ENCODE assay signal across 23 cellular contexts in the genomic region with DNA sequence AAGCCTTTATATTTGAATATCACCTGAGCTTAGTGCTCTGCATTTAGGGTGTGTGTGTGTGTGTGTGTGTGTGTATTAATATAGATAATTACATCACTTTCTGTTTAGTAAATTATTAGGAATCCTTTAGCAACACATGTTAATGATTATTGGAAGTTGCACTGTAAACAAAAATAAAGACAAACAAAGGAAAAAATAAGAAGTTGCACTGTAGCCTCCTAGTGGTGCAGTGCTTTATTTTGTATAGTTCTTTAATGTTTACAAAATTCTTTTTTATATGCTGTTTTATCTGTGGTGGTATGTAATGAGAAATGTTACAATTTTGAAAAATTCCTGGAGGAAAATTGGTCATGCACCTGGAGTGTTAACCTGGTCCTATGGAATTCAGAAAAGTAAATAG.
DNase-seq lines count a peak whose midpoint lies in the region; ATAC-seq and TF ChIP-seq lines count a peak whose summit lies in the region.
"Had no signal": no experiment of that assay in that cellular context is flagged by ENCODE, and none has a peak within 500 bp of the region (broad histone marks: within the 10 kb centered on the region; RNA-seq: fewer than 3 reads in every experiment).

No MANE protein-coding gene starts in this region.

- H3K4me1 ChIP-seq in left ventricle myocardium inferior, result peaks cover 16% of the 10 kb centered on the region
- H3K4me1 ChIP-seq in PC-3 (ENCODE audit: insufficient read depth, low read length), result 0 out of 2 replicates have a peak, but pooled peaks cover under 1% of the 10 kb centered on the region
- H3K4me1 ChIP-seq in smooth muscle cell (ENCODE audit: low read depth), result no peaks in the 10 kb centered on the region

- H4K20me1 ChIP-seq in PC-3 (ENCODE audit: low read length), result no peaks in the 10 kb centered on the region
- no peaks in the 10 kb centered on the region for H4K20me1 ChIP-seq in smooth muscle cell (ENCODE audit: low read depth)

- no TSS peak for BruUV-seq in PC-3 (replicated peaks; lab: Mats Ljungman, UMichigan)

- H3K9ac ChIP-seq in PC-3 (ENCODE audit: low read length), result no peak overlapping the region
- no peak overlapping the region for H3K9ac ChIP-seq in smooth muscle cell (ENCODE audit: low read depth)
- H3K9ac ChIP-seq: BLaER1 treated with 17β-estradiol and CSF1 and Interleukin-3, amounts not matched to agents 10 nM and 100 nM had no signal

- H3K9me3 ChIP-seq in left ventricle myocardium inferior (replicated peaks) (no peaks in the 10 kb centered on the region), PC-3 (ENCODE audit: low read length) (no peaks in the 10 kb centered on the region), smooth muscle cell (replicated peaks; ENCODE audit: low read depth) (no peaks in the 10 kb centered on the region)
- H3K9me3 ChIP-seq: BLaER1 treated with 17β-estradiol and CSF1 and Interleukin-3, amounts not matched to agents 10 nM and 100 nM; right atrium auricular region had no signal

- TF ChIP-seq CTCF in left ventricle myocardium inferior (IDR thresholded peaks at IDR 0.05; ENCODE audit: borderline replicate concordance) (peak; percentile 15), PC-3 (conservative IDR thresholded peaks at IDR 0.05; ENCODE audit: low read depth, low read length) (peak; percentile 50), fibroblast of the aortic adventitia (IDR thresholded peaks at IDR 0.05; ENCODE audit: insufficient read depth, low read length) (peak; percentile 16), smooth muscle cell (IDR thresholded peaks at IDR 0.05; ENCODE audit: borderline replicate concordance, insufficient read depth, poor library complexity, severe bottlenecking) (peak; percentile 15)

- POLR2A ChIA-PET in PC-3 (lab: Charles Lee; ENCODE audit: unreplicated experiment), result interaction anchor here (0.8 kb wide), 1 partner anchor 485 kb away, joined by 12 read pairs; no protein-coding TSS in a partner anchor

- H3K4me3 ChIP-seq in left ventricle myocardium inferior (no peak overlapping the region), PC-3 (ENCODE audit: low read length) (no peak overlapping the region), fibroblast of the aortic adventitia (ENCODE audit: low read depth, low read length) (no peak overlapping the region), smooth muscle cell (no peak overlapping the region)
- H3K4me3 ChIP-seq: BLaER1 treated with 17β-estradiol and CSF1 and Interleukin-3, amounts not matched to agents 10 nM and 100 nM; right atrium auricular region had no signal

- H3K27me3 ChIP-seq in left ventricle myocardium inferior (ENCODE audit: low read depth) (no peaks in the 10 kb centered on the region), PC-3 (ENCODE audit: low read length) (no peaks in the 10 kb centered on the region), smooth muscle cell (ENCODE audit: low read depth) (no peaks in the 10 kb centered on the region)
- H3K27me3 ChIP-seq: BLaER1 treated with 17β-estradiol and CSF1 and Interleukin-3, amounts not matched to agents 10 nM and 100 nM; right atrium auricular region had no signal

- CTCF ChIA-PET in PC-3 (lab: Charles Lee), result interaction anchor here (0.6 kb wide), 2 partner anchors 32 to 299 kb away, joined by 4 read pairs; no protein-coding TSS in a partner anchor

- ATAC-seq in left ventricle myocardium superior (no peak), PC-3 (no peak), GM19395 (IDR thresholded peaks at IDR 0.05; ENCODE audit: unreplicated experiment) (no peak)
- ATAC-seq: activated CD8-positive, alpha-beta memory T cell treated with anti-CD3 and anti-CD28 coated beads, Interleukin-2, amount 10 ng/mL, durations not matched to agents 7 days and 5 days; activated naive CD4-positive, alpha-beta T cell treated with anti-CD3 and anti-CD28 coated beads, Interleukin-2, amount 50 U/mL, for 72 hours had no signal

- intact Hi-C loops in left ventricle myocardium inferior (cut with micrococcal nuclease) (no loop called here), left ventricle myocardium superior (cut with micrococcal nuclease) (no loop called here), PC-3 (cut with micrococcal nuclease) (no loop called here)

- H3K36me3 ChIP-seq in left ventricle myocardium inferior (peaks cover 89% of the 10 kb centered on the region), PC-3 (ENCODE audit: low read depth, low read length) (peaks cover 30% of the 10 kb centered on the region; the same call in 1 of the 2 replicates), smooth muscle cell (ENCODE audit: low read depth) (no peaks in the 10 kb centered on the region)

- H2AFZ ChIP-seq in PC-3 (ENCODE audit: low read length) (no peak overlapping the region), smooth muscle cell (ENCODE audit: low read depth) (no peak overlapping the region)

- H3K27ac ChIP-seq in left ventricle myocardium inferior (replicated peaks), result no peak overlapping the region
- H3K27ac ChIP-seq in PC-3 (ENCODE audit: low read length), result no peak overlapping the region
- no peak overlapping the region for H3K27ac ChIP-seq in smooth muscle cell (ENCODE audit: low read depth)
- H3K27ac ChIP-seq: BLaER1 treated with 17β-estradiol and CSF1 and Interleukin-3, amounts not matched to agents 10 nM and 100 nM; right atrium auricular region had no signal

- H3K79me2 ChIP-seq in PC-3 (ENCODE audit: low read length), result no peaks in the 10 kb centered on the region
- H3K79me2 ChIP-seq in smooth muscle cell (ENCODE audit: low read depth), result no peaks in the 10 kb centered on the region

- H3F3A ChIP-seq in PC-3 (ENCODE audit: low read length, unreplicated experiment), result no peaks in the 10 kb centered on the region
- peaks cover 2% of the 10 kb centered on the region for H3F3A ChIP-seq in smooth muscle cell (ENCODE audit: low read depth)

- no peaks in the 10 kb centered on the region for H3K9me2 ChIP-seq in PC-3 (replicated peaks; ENCODE audit: low read length)

- DNase-seq in left ventricle myocardium inferior (no peak), left ventricle myocardium superior (no peak), PC-3 (no peak), fibroblast of the aortic adventitia (ENCODE audit: low read depth) (no peak), smooth muscle cell (lab: John Stamatoyannopoulos, UW; ENCODE audit: unreplicated experiment) (no peak), GM19240 (ENCODE audit: insufficient read length, low spot score) (no peak), NCI-H187 (lab: John Stamatoyannopoulos, UW) (no peak)
- DNase-seq: activated CD4-positive, alpha-beta T cell treated with anti-CD3 and anti-CD28 coated beads, Interleukin-2, amount 10 ng/mL, durations not matched to agents 7 days and 5 days; activated CD8-positive, alpha-beta memory T cell treated with anti-CD3 and anti-CD28 coated beads, Interleukin-2, amount 10 ng/mL, durations not matched to agents 7 days and 5 days; cerebellar nuclear complex; HCEC 1CT; Karpas-422; mesendoderm; naive B cell; NCI-H1105; NCI-H2029 treated with DMSO at 0.1 percent for 48 hours; NK-92 treated with Interleukin-12 subunit alpha and Interleukin-12 subunit beta, amount 100 ng/mL, for 24 hours; occipital lobe; trophoblast cell had no signal

- H3K4me2 ChIP-seq in PC-3 (ENCODE audit: low read length) (no peak overlapping the region), smooth muscle cell (no peak overlapping the region)
- H3K4me2 ChIP-seq: BLaER1 treated with 17β-estradiol and CSF1 and Interleukin-3, amounts not matched to agents 10 nM and 100 nM had no signal
